Comparison of ENCODE assay signal across 8 cellular contexts in the genomic region with DNA sequence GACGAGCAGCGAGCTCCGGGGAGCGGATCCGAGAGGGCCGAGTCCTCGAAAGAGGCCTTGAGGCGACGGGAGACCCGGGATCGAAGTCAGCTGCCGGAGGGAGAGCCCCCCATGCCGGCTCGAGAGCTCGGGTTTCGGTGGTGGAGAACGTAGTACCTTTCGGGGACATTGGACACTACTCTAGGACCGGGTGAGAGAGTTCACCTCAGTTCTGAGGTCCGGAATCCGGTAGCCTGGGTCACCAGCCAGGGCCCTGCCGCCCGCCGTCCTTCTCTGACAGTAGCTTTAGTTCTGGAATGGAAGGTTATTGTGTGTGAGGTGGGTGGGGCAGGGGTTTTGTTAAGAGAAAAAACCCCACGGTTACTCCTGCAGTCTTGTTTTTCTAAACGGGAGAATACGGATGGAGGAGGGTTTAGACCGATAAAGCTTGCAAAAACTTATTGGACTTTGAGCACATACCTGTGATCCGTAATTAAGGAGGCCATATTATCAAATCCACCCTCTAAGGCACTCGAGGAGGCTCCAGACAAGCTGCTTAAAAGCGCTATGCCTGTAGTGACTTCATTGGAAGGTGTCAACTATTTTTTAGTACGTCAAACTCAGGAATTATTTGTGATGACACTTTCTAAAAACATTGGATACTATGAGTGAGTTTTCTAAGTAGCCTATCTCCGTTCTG. TPM values are rescaled to one million over a fixed set of nuclear protein-coding genes. Genes with fewer than 3 reads are reported as not detected.
DNase-seq lines count a peak whose midpoint lies in the region; ATAC-seq and TF ChIP-seq lines count a peak whose summit lies in the region.

No MANE protein-coding gene starts in this region.

- DNase-seq in NCI-H2227 (lab: John Stamatoyannopoulos, UW; ENCODE audit: unreplicated experiment): peak; percentile 42
- no peak for DNase-seq in NCI-H2227 treated with DMSO at 0.1 percent for 48 hours (lab: John Stamatoyannopoulos, UW)
- DNase-seq in HFFc6: peak; percentile 14
- peak; percentile 29 for DNase-seq in NCI-H2171 treated with DMSO at 0.1 percent for 48 hours (lab: John Stamatoyannopoulos, UW)
- DNase-seq in body of pancreas: peak in 1 of 4 donors; percentile 41
- DNase-seq in kidney glomerular epithelial cell (lab: John Stamatoyannopoulos, UW): peak; percentile 37
- peak; percentile 8 for DNase-seq in stimulated activated CD8-positive, alpha-beta memory T cell treated with anti-CD3 and anti-CD28 coated beads, Interleukin-4, amount 100 ng/mL, for 24 hours (ENCODE audit: low read depth)
- DNase-seq in inferior parietal cortex (ENCODE audit: extremely low spot score): no peak

- intact Hi-C loops in body of pancreas (cut with DNase I): no loop called here

- H3K4me3 ChIP-seq in body of pancreas: peak overlapping the region; percentile 78 to 86

- no peaks in the 10 kb centered on the region for H3K27me3 ChIP-seq in body of pancreas

- H3K4me3 Mint-ChIP-seq in HFFc6: peak overlapping the region; percentile 99

- H3K4me1 Mint-ChIP-seq in HFFc6 (ENCODE audit: low read depth): peaks cover 28% of the 10 kb centered on the region

- H3K27me3 Mint-ChIP-seq in HFFc6 (ENCODE audit: insufficient read depth): peaks cover 3% of the 10 kb centered on the region

- no peaks in the 10 kb centered on the region for H3K9me3 ChIP-seq in body of pancreas

- no peaks in the 10 kb centered on the region for H3K36me3 ChIP-seq in body of pancreas (replicated peaks in 1 of 2; ENCODE audit: insufficient read depth in 1 of 2, low read depth in 2 of 2)

- peak overlapping the region; percentile 84 to 98 (median 96) for H3K27ac ChIP-seq in body of pancreas

- H3K9me3 Mint-ChIP-seq in HFFc6: no peaks in the 10 kb centered on the region

- H3K36me3 Mint-ChIP-seq in HFFc6 (ENCODE audit: low read depth): no peaks in the 10 kb centered on the region

- peaks cover 32% of the 10 kb centered on the region for H3K4me1 ChIP-seq in body of pancreas

- TF ChIP-seq CTCF in HFFc6 (IDR thresholded peaks at IDR 0.05) (no peak), body of pancreas (IDR thresholded peaks at IDR 0.05) (no peak)

- 0 to 2% methylated on average over 14 to 33 of the region's 33 CpGs for WGBS in body of pancreas, 2 donors

- TF ChIP-seq POLR2A in body of pancreas (IDR thresholded peaks at IDR 0.05): no peak

- peak overlapping the region; percentile 98 for H3K27ac Mint-ChIP-seq in HFFc6

- peak; percentile 3 for ATAC-seq in body of pancreas

RNA-seq across cellular contexts. Expression of a gene that starts 0.8 kb away (rescaled TPM):
- total RNA-seq in HFFc6 (2021; fragmentation: NEBNext Ultra II Directional; extraction: Animal tissue kit (Norgen Biotek cat#: 25700)): 10 to 100 TPM; 40.0 to 46.7 (median 40.8) TPM
- total RNA-seq in body of pancreas: 10 to 100 TPM; 13.8 to 23.1 TPM

RNA-seq across cellular contexts. Expression of a gene that starts 0.9 kb away (rescaled TPM):
- 1 to 10 TPM in 5 of 6 experiments, under 1 TPM in 1; 0.73 to 1.5 (median 1.3) TPM for total RNA-seq in HFFc6 (2021; fragmentation: NEBNext Ultra II Directional; extraction: Animal tissue kit (Norgen Biotek cat#: 25700))
- total RNA-seq in body of pancreas: 1 to 10 TPM in 1 of 2 donors, not detected in 1; 2.1 TPM

Comparison
In these comparisons a context has a peak if more than half of its experiments do, and no peak if none do; other contexts are left out.
1. DNase-seq: peak in NCI-H2227 (single experiment), HFFc6 (single experiment), NCI-H2171 treated with DMSO at 0.1 percent for 48 hours (single experiment), kidney glomerular epithelial cell (single experiment) and stimulated activated CD8-positive, alpha-beta memory T cell treated with anti-CD3 and anti-CD28 coated beads, Interleukin-4, amount 100 ng/mL, for 24 hours (single experiment); none in NCI-H2227 treated with DMSO at 0.1 percent for 48 hours (single experiment) and inferior parietal cortex (single experiment).